In the genomic region with DNA sequence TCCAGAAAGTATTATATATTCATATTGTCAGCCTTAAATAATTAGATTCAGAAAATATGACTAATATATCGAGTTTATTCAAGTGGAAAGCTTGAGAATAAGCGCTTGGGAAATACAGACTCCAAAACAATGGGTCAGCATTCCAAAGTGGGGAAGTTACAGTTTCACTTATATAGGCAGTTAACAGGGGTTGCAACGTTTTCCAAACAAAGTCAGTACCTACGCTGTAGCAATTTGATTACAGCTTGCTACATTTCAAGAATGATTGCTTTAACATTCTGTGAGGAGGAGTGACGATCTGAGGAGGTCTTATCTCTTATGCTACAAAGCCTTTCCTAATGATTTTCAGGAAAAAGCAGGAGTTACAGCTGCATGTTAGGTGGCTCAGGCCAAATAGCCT, we compare ENCODE assay signal across 32 cellular contexts. TPM values are rescaled to one million over a fixed set of nuclear protein-coding genes. Genes with fewer than 3 reads are reported as not detected.
A peak's percentile ranks its signal among the peaks of the same experiment; 100 is the strongest.
DNase-seq lines count a peak whose midpoint lies in the region; ATAC-seq, FAIRE-seq and TF ChIP-seq lines count a peak whose summit lies in the region.
"Had no signal": no experiment of that assay in that cellular context is flagged by ENCODE, and none has a peak within 500 bp of the region (broad histone marks: within the 10 kb centered on the region; RNA-seq: fewer than 3 reads in every experiment).

No MANE protein-coding gene starts in this region.

- POLR2A ChIA-PET in HepG2 (lab: Yijun Ruan, JAX): no interaction called here

- FAIRE-seq in RCC 7860 (lab: Jason Lieb, UNC) (peak; percentile 58), HepG2 (lab: Jason Lieb, UNC) (no peak)
- FAIRE-seq: GM18507 had no signal

- TF ChIP-seq RAD21 in HepG2 (CRISPR knock-in tag; IDR thresholded peaks at IDR 0.05): no peak

- TF ChIP-seq CTCF in retinal pigment epithelial cell (conservative IDR thresholded peaks at IDR 0.05; ENCODE audit: low read depth, low read length): no peak
- TF ChIP-seq CTCF in HepG2 (CRISPR knock-in tag; IDR thresholded peaks at IDR 0.05): no peak

- BruUV-seq in HepG2 (replicated peaks; lab: Mats Ljungman, UMichigan): no TSS peak

- no peak for TF ChIP-seq POLR2A in HepG2 (IDR thresholded peaks at IDR 0.05; ENCODE audit: insufficient read depth in 1 of 2, low read depth in 2 of 2, low read length in 2 of 2)

- ATAC-seq in HG03469 (IDR thresholded peaks at IDR 0.05; ENCODE audit: unreplicated experiment): no peak
- no peak for ATAC-seq in HepG2
- ATAC-seq: activated naive CD4-positive, alpha-beta T cell treated with anti-CD3 and anti-CD28 coated beads, Interleukin-2, amount 50 U/mL, for 72 hours; effector memory CD8-positive, alpha-beta T cell; heart right ventricle; sciatic nerve had no signal

- H3K4me3 ChIP-seq in retinal pigment epithelial cell (ENCODE audit: low read length) (no peak overlapping the region), HepG2 (replicated peaks in 1 of 3; ENCODE audit: insufficient read depth in 1 of 3, low read depth in 2 of 3, low read length in 3 of 3) (no peak overlapping the region)
- H3K4me3 ChIP-seq: HAP-1, heart right ventricle, Peyer's patch, SJSA1, tibial artery, vagina had no signal

- no peaks in the 10 kb centered on the region for H3K36me3 ChIP-seq in HepG2 (replicated peaks in 1 of 2; ENCODE audit: control insufficient read depth in 1 of 2, insufficient read depth in 2 of 2, low read length in 2 of 2)
- H3K36me3 ChIP-seq: BE2C, HAP-1, heart right ventricle, neutrophil, Peyer's patch, SJSA1, tibial artery, vagina, WERI-Rb-1 had no signal

- DNase-seq in M059J (ENCODE audit: low read depth) (peak; percentile 29), RCC 7860 (ENCODE audit: low spot score) (peak; percentile 31), fibroblast of gingiva (ENCODE audit: low read depth) (peak; percentile 56), retinal pigment epithelial cell (ENCODE audit: low read depth) (peak; percentile 11), HepG2 (ENCODE audit: low spot score) (no peak)
- DNase-seq in activated CD8-positive, alpha-beta memory T cell treated with anti-CD3 and anti-CD28 coated beads, Interleukin-2, amount 50 U/mL, for 4 hours: no peak
- DNase-seq: activated CD4-positive, alpha-beta T cell treated with anti-CD3 and anti-CD28 coated beads for 48 hours; activated T-cell treated with anti-CD3 and anti-CD28 coated beads for 4 hours; BE2C; CD8-positive, alpha-beta memory T cell; effector memory CD8-positive, alpha-beta T cell; EL; erythroblast; foreskin melanocyte; heart right ventricle; midbrain; naive B cell; NCI-H2029; NCI-H526 treated with DMSO at 0.1 percent for 48 hours; Peyer's patch; stimulated activated CD4-positive, alpha-beta T cell treated with anti-CD3 and anti-CD28 coated beads, Interleukin-4, amount 100 ng/mL, for 1 hour; T1000; tibial artery; WERI-Rb-1 had no signal

- H3K9ac ChIP-seq in HepG2 (ENCODE audit: insufficient read depth, low read depth, low read length): no peak overlapping the region

- H3K4me2 ChIP-seq in HepG2 (ENCODE audit: low read depth, low read length): no peak overlapping the region

- no peaks in the 10 kb centered on the region for H3K9me3 ChIP-seq in HepG2 (ENCODE audit: low read length)
- H3K9me3 ChIP-seq: BE2C, HAP-1, heart right ventricle, neutrophil, Peyer's patch, SJSA1, tibial artery, vagina had no signal

- in situ Hi-C loops in HepG2 (cut with HindIII; ENCODE audit: extremely low pct_ligation_motif_present, low pct_unique_long_range_greater_than_20kb): no loop called here

- intact Hi-C loops in HepG2 (cut with micrococcal nuclease; ENCODE audit: unreplicated experiment): no loop called here

- no peaks in the 10 kb centered on the region for H3K79me2 ChIP-seq in HepG2 (ENCODE audit: insufficient read depth, low read length)

- H3K27me3 ChIP-seq in HepG2 (ENCODE audit: control insufficient read depth in 1 of 2, insufficient read depth in 2 of 2, low read length in 2 of 2): no peaks in the 10 kb centered on the region; a peak in 2 of 5 replicates
- H3K27me3 ChIP-seq: BE2C, heart right ventricle, neutrophil, Peyer's patch, SJSA1, tibial artery, vagina had no signal

- no peaks in the 10 kb centered on the region for H4K20me1 ChIP-seq in HepG2 (ENCODE audit: insufficient read depth, low read length)

- no peak overlapping the region for H2AFZ ChIP-seq in HepG2 (ENCODE audit: low read length)

- H3K4me1 ChIP-seq in HepG2 (ENCODE audit: insufficient read depth, low read length): no peaks in the 10 kb centered on the region
- H3K4me1 ChIP-seq: BE2C, HAP-1, Peyer's patch, tibial artery, vagina had no signal

- CTCF ChIA-PET in HepG2 (lab: Yijun Ruan, JAX; ENCODE audit: low intra/inter-chr PET ratio, low total read pairs): no interaction called here

- WGBS in HepG2 (ENCODE audit: low lambda C conversion rate): 0% methylated on average over 5 of the region's 5 CpGs

- H3K27ac ChIP-seq in HepG2 (ENCODE audit: extremely low read length, insufficient read depth, low read length): no peak overlapping the region
- H3K27ac ChIP-seq: heart right ventricle, neutrophil, Peyer's patch, SJSA1, tibial artery, vagina, WERI-Rb-1 had no signal

- TF ChIP-seq EP300 in HepG2 (IDR thresholded peaks at IDR 0.05; ENCODE audit: low read depth in 2 of 2, low read length in 2 of 2) (no peak), HepG2 (CRISPR knock-in tag; IDR thresholded peaks at IDR 0.05; ENCODE audit: borderline replicate concordance) (no peak)

TF ChIP-seq in HepG2, 621 proteins besides CTCF, POLR2A, EP300 and RAD21 (continues in another document):
- TF ChIP-seq, protein P1, sequence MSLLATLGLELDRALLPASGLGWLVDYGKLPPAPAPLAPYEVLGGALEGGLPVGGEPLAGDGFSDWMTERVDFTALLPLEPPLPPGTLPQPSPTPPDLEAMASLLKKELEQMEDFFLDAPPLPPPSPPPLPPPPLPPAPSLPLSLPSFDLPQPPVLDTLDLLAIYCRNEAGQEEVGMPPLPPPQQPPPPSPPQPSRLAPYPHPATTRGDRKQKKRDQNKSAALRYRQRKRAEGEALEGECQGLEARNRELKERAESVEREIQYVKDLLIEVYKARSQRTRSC (CRISPR knock-in tag; IDR thresholded peaks at IDR 0.05; ENCODE audit: low read depth): no peak
- TF ChIP-seq ZNF124 (CRISPR knock-in tag; IDR thresholded peaks at IDR 0.05) (no peak), ZNF317 (CRISPR knock-in tag; IDR thresholded peaks at IDR 0.05) (no peak), KAT2B (IDR thresholded peaks at IDR 0.05; ENCODE audit: borderline replicate concordance, low read depth, low read length) (no peak), CBX1 (IDR thresholded peaks at IDR 0.05; ENCODE audit: low read depth) (no peak), XRCC5 (optimal IDR thresholded peaks at IDR 0.05; ENCODE audit: low read length) (no peak)
- TF ChIP-seq, protein P2, sequence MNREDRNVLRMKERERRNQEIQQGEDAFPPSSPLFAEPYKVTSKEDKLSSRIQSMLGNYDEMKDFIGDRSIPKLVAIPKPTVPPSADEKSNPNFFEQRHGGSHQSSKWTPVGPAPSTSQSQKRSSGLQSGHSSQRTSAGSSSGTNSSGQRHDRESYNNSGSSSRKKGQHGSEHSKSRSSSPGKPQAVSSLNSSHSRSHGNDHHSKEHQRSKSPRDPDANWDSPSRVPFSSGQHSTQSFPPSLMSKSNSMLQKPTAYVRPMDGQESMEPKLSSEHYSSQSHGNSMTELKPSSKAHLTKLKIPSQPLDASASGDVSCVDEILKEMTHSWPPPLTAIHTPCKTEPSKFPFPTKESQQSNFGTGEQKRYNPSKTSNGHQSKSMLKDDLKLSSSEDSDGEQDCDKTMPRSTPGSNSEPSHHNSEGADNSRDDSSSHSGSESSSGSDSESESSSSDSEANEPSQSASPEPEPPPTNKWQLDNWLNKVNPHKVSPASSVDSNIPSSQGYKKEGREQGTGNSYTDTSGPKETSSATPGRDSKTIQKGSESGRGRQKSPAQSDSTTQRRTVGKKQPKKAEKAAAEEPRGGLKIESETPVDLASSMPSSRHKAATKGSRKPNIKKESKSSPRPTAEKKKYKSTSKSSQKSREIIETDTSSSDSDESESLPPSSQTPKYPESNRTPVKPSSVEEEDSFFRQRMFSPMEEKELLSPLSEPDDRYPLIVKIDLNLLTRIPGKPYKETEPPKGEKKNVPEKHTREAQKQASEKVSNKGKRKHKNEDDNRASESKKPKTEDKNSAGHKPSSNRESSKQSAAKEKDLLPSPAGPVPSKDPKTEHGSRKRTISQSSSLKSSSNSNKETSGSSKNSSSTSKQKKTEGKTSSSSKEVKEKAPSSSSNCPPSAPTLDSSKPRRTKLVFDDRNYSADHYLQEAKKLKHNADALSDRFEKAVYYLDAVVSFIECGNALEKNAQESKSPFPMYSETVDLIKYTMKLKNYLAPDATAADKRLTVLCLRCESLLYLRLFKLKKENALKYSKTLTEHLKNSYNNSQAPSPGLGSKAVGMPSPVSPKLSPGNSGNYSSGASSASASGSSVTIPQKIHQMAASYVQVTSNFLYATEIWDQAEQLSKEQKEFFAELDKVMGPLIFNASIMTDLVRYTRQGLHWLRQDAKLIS (CRISPR knock-in tag; IDR thresholded peaks at IDR 0.05): no peak

RNA-seq across cellular contexts. Expression of a gene that starts 34.2 kb away (rescaled TPM):
- 1.8 and 3.6 TPM in 2 replicates for total RNA-seq in M059J (2014; rRNA removed; shearing (Covaris generic))
- total RNA-seq in HepG2 (2016; rRNA removed; fragmentation: Illumina TruSeq; extraction: Trizol): 2.9 and 3.5 TPM in 2 replicates
- 1.2 and 1.3 TPM in 2 replicates for total RNA-seq in HepG2 (2016; cell fraction: cytosol; rRNA removed; fragmentation: Illumina TruSeq; extraction: Trizol; ENCODE audit: low read depth)
- total RNA-seq in HepG2 (2016; cell fraction: insoluble cytoplasmic fraction; rRNA removed; fragmentation: Illumina TruSeq; extraction: Trizol): 2.0 and 5.1 TPM in 2 replicates
- total RNA-seq in HepG2 (2016; cell fraction: membrane; rRNA removed; fragmentation: Illumina TruSeq; extraction: Trizol): 2.4 TPM in 2 replicates
- 2.8 and 3.0 TPM in 2 replicates for total RNA-seq in HepG2 (2016; cell fraction: nucleus; rRNA removed; fragmentation: Illumina TruSeq; extraction: Trizol)
- polyA plus RNA-seq in HepG2 (2011; rRNA removed): 1.3 and 4.4 TPM in 2 replicates
- 1.2 and 2.1 TPM in 2 replicates for polyA plus RNA-seq in HepG2 (2011; cell fraction: cytosol; rRNA removed)
- polyA plus RNA-seq in HepG2 (2011; cell fraction: nucleus; rRNA removed): 4.9 and 7.4 TPM in 2 replicates
- polyA plus RNA-seq in HepG2 (2012): 1.1 and 1.2 TPM in 2 replicates
- polyA plus RNA-seq in HepG2 (2016; cell fraction: cytosol; fragmentation: Illumina TruSeq; extraction: Trizol; ENCODE audit: low read depth): 0.42 and 0.45 TPM in 2 replicates
- polyA plus RNA-seq in HepG2 (2016; cell fraction: insoluble cytoplasmic fraction; fragmentation: Illumina TruSeq; extraction: Trizol; ENCODE audit: low read depth): 1.2 and 1.4 TPM in 2 replicates
- polyA plus RNA-seq in HepG2 (2016; cell fraction: membrane; fragmentation: Illumina TruSeq; extraction: Trizol; ENCODE audit: low read depth): 0.73 and 0.81 TPM in 2 replicates
- 3.2 and 6.7 TPM in 2 replicates for polyA plus RNA-seq in HepG2 (2016; cell fraction: nucleus; fragmentation: Illumina TruSeq; extraction: Trizol; ENCODE audit: insufficient read depth, low read depth)
- polyA minus RNA-seq in HepG2 (2011; rRNA and poly(A)+ RNA removed; ENCODE audit: low replicate concordance): 11.7 TPM in 1 of 2 replicates, not detected in the other
- polyA minus RNA-seq in HepG2 (2011; cell fraction: cytosol; rRNA and poly(A)+ RNA removed): 12.5 and 12.8 TPM in 2 replicates
- polyA minus RNA-seq in HepG2 (2011; cell fraction: nucleus; rRNA and poly(A)+ RNA removed): 3.4 and 4.5 TPM in 2 replicates
- total RNA-seq: activated naive CD4-positive, alpha-beta T cell treated with anti-CD3 and anti-CD28 coated beads, Interleukin-2, amount 50 U/mL, for 72 hours; CD8-positive, alpha-beta memory T cell had no signal

Comparison
In these comparisons a context has a peak if more than half of its experiments do, and no peak if none do; other contexts are left out.
1. DNase-seq: peak in M059J (single experiment), RCC 7860 (single experiment), fibroblast of gingiva (single experiment) and retinal pigment epithelial cell (single experiment); none in HepG2 (single experiment) and activated CD8-positive, alpha-beta memory T cell treated with anti-CD3 and anti-CD28 coated beads, Interleukin-2, amount 50 U/mL, for 4 hours (single experiment).